ENCODE assay signal across 2 cellular contexts in genomic region chr14:93804654-93805053, GRCh38.
TF ChIP-seq lines count a peak whose summit lies in the region.

No MANE protein-coding gene starts in this region.

TF ChIP-seq in HCT116, 20 proteins besides CTCF, POLR2A, EP300 and RAD21 (continued from another document):
- TF ChIP-seq, protein P1, sequence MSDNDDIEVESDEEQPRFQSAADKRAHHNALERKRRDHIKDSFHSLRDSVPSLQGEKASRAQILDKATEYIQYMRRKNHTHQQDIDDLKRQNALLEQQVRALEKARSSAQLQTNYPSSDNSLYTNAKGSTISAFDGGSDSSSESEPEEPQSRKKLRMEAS (IDR thresholded peaks at IDR 0.05): no peak
- TF ChIP-seq CEBPB (IDR thresholded peaks at IDR 0.05; ENCODE audit: low read depth) (no peak), JUND (IDR thresholded peaks at IDR 0.05) (no peak), EZH2phosphoT487 (IDR thresholded peaks at IDR 0.05; ENCODE audit: borderline replicate concordance) (no peak), FOSL1 (IDR thresholded peaks at IDR 0.05; ENCODE audit: low read depth) (no peak), CBX3 (IDR thresholded peaks at IDR 0.05; ENCODE audit: low read depth) (no peak)

TF ChIP-seq in H1, 55 proteins besides CTCF, POLR2A, EP300 and RAD21 (continued from another document):
- TF ChIP-seq TEAD4 (IDR thresholded peaks at IDR 0.05; ENCODE audit: low read depth, low read length) (no peak), KDM5A (IDR thresholded peaks at IDR 0.05; ENCODE audit: low read length) (no peak), POU5F1 (IDR thresholded peaks at IDR 0.05; ENCODE audit: low read depth, low read length) (no peak), TBP (IDR thresholded peaks at IDR 0.05; ENCODE audit: low read depth, low read length) (no peak), CBX8 (IDR thresholded peaks at IDR 0.05; ENCODE audit: borderline replicate concordance, low read depth, low read length) (no peak), HDAC2 (IDR thresholded peaks at IDR 0.05; ENCODE audit: borderline replicate concordance in 1 of 2, low read depth in 2 of 2, low read length in 2 of 2) (no peak), RXRA (IDR thresholded peaks at IDR 0.05; ENCODE audit: insufficient read depth, low read depth, low read length) (no peak)
- TF ChIP-seq, protein P2, sequence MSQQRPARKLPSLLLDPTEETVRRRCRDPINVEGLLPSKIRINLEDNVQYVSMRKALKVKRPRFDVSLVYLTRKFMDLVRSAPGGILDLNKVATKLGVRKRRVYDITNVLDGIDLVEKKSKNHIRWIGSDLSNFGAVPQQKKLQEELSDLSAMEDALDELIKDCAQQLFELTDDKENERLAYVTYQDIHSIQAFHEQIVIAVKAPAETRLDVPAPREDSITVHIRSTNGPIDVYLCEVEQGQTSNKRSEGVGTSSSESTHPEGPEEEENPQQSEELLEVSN (IDR thresholded peaks at IDR 0.05): no peak
